Comparison of ENCODE assay signal across 12 cellular contexts in genomic region chr3:108603689-108604088, GRCh38. TPM values are rescaled to one million over a fixed set of nuclear protein-coding genes. Genes with fewer than 3 reads are reported as not detected.
DNase-seq lines count a peak whose midpoint lies in the region; ATAC-seq, FAIRE-seq and TF ChIP-seq lines count a peak whose summit lies in the region.
"Had no signal": no experiment of that assay in that cellular context is flagged by ENCODE, and none has a peak within 500 bp of the region (broad histone marks: within the 10 kb centered on the region; RNA-seq: fewer than 3 reads in every experiment).

No MANE protein-coding gene starts in this region.

- no TSS peak for BruUV-seq in endothelial cell of umbilical vein (replicated peaks; lab: Mats Ljungman, UMichigan)

- DNase-seq in activated CD8-positive, alpha-beta memory T cell treated with anti-CD3 and anti-CD28 coated beads, Interleukin-2, amount 10 ng/mL, durations not matched to agents 7 days and 5 days: no peak
- DNase-seq in activated CD8-positive, alpha-beta memory T cell treated with anti-CD3 and anti-CD28 coated beads for 24 hours: no peak
- DNase-seq in T-cell (peak in 9 of 34 experiments; percentile 8 to 44 (median 25)), endothelial cell of umbilical vein (ENCODE audit: low read depth, low spot score) (no peak), cortex of kidney (lab: John Stamatoyannopoulos, UW) (no peak), H7 (no peak)
- DNase-seq in stimulated activated naive B cell treated with anti-CD40 and anti-IgM and Interleukin-4, amounts not matched to agents 10 μg/mL and 1 μg/mL and 100 μg/mL, for 72 hours: no peak
- DNase-seq: left cardiac atrium; NK-92 treated with Interleukin-12 subunit alpha and Interleukin-12 subunit beta, amount 100 ng/mL, for 24 hours had no signal

- H3K36me3 Mint-ChIP-seq in activated CD8-positive, alpha-beta memory T cell treated with anti-CD3 and anti-CD28 coated beads, Interleukin-2, amount 10 ng/mL, durations not matched to agents 7 days and 5 days: peaks cover 34% of the 10 kb centered on the region
- peaks cover 16% of the 10 kb centered on the region for H3K36me3 Mint-ChIP-seq in T-cell
- peaks cover 5 to 10% of the 10 kb centered on the region in 2 donors for H3K36me3 Mint-ChIP-seq in stimulated activated naive B cell treated with anti-CD40 and anti-IgM and Interleukin-4, amounts not matched to agents 10 μg/mL and 1 μg/mL and 100 μg/mL, for 72 hours

- peaks cover 6% of the 10 kb centered on the region for H3K9me3 Mint-ChIP-seq in activated CD8-positive, alpha-beta memory T cell treated with anti-CD3 and anti-CD28 coated beads, Interleukin-2, amount 10 ng/mL, durations not matched to agents 7 days and 5 days (ENCODE audit: low read depth)
- H3K9me3 Mint-ChIP-seq in T-cell: no peaks in the 10 kb centered on the region
- H3K9me3 Mint-ChIP-seq in stimulated activated naive B cell treated with anti-CD40 and anti-IgM and Interleukin-4, amounts not matched to agents 10 μg/mL and 1 μg/mL and 100 μg/mL, for 72 hours: no peaks in the 10 kb centered on the region
- H3K9me3 Mint-ChIP-seq: activated naive CD4-positive, alpha-beta T cell treated with anti-CD3 and anti-CD28 coated beads, Interleukin-2, amount 50 U/mL, for 72 hours had no signal

- H3K36me3 ChIP-seq in endothelial cell of umbilical vein (ENCODE audit: control insufficient read depth in 2 of 2, extremely low read depth in 1 of 2, insufficient read depth in 2 of 2, low read length in 2 of 2): no peaks in the 10 kb centered on the region
- H3K36me3 ChIP-seq in H7 (replicated peaks; ENCODE audit: control insufficient read depth, insufficient read depth, low read length): no peaks in the 10 kb centered on the region

- H3K27ac ChIP-seq in endothelial cell of umbilical vein (ENCODE audit: insufficient read depth, low read depth, low read length): no peak overlapping the region

- intact Hi-C loops in endothelial cell of umbilical vein (cut with micrococcal nuclease): no loop called here

- H3K4me3 ChIP-seq in endothelial cell of umbilical vein (replicated peaks in 1 of 3; ENCODE audit: insufficient read depth in 1 of 3, low read depth in 1 of 3, low read length in 3 of 3): no peak overlapping the region
- no peak overlapping the region for H3K4me3 ChIP-seq in H7 (ENCODE audit: insufficient read depth, low read depth, low read length)

- H2AFZ ChIP-seq in endothelial cell of umbilical vein (ENCODE audit: low read depth, low read length): peak overlapping the region; percentile 76

- H4K20me1 ChIP-seq in endothelial cell of umbilical vein (replicated peaks; ENCODE audit: control insufficient read depth, extremely low read depth, insufficient read depth, low read length): no peaks in the 10 kb centered on the region

- no peak for TF ChIP-seq CTCF in endothelial cell of umbilical vein (IDR thresholded peaks at IDR 0.05; ENCODE audit: extremely low read depth in 1 of 2, insufficient read depth in 1 of 2, low read depth in 1 of 2, low read length in 2 of 2)

- POLR2A ChIA-PET in T-cell (lab: Charles Lee) (interaction anchor here (0.6 to 4.8 kb wide), 3 partner anchors 14 to 252 kb away, joined by 3 to 53 read pairs (median 19); partner anchors contain the start of genes CIP2A (in 2 of the 2) and DZIP3 (in 2 of the 2)), endothelial cell of umbilical vein (lab: Charles Lee) (no interaction called here)

- H3K27me3 Mint-ChIP-seq in activated CD8-positive, alpha-beta memory T cell treated with anti-CD3 and anti-CD28 coated beads, Interleukin-2, amount 10 ng/mL, durations not matched to agents 7 days and 5 days: no peaks in the 10 kb centered on the region
- H3K27me3 Mint-ChIP-seq in T-cell: no peaks in the 10 kb centered on the region
- no peaks in the 10 kb centered on the region for H3K27me3 Mint-ChIP-seq in stimulated activated naive B cell treated with anti-CD40 and anti-IgM and Interleukin-4, amounts not matched to agents 10 μg/mL and 1 μg/mL and 100 μg/mL, for 72 hours

- H3K4me2 ChIP-seq in endothelial cell of umbilical vein (ENCODE audit: insufficient read depth, low read length): peak overlapping the region; percentile 51

- no peak for TF ChIP-seq POLR2A in endothelial cell of umbilical vein (IDR thresholded peaks at IDR 0.05; ENCODE audit: low read depth, low read length)

- H3K4me1 ChIP-seq in endothelial cell of umbilical vein (ENCODE audit: control insufficient read depth, extremely low read depth, insufficient read depth, low read length): peaks cover 10% of the 10 kb centered on the region

- H3K9ac ChIP-seq in endothelial cell of umbilical vein (replicated peaks; ENCODE audit: extremely low read depth, insufficient read depth, low read length): no peak overlapping the region

- peaks cover 62% of the 10 kb centered on the region for H3K4me1 Mint-ChIP-seq in activated CD8-positive, alpha-beta memory T cell treated with anti-CD3 and anti-CD28 coated beads, Interleukin-2, amount 10 ng/mL, durations not matched to agents 7 days and 5 days
- H3K4me1 Mint-ChIP-seq in T-cell: peaks cover 54 to 64% (median 61%) of the 10 kb centered on the region in 3 donors
- peaks cover 11 to 39% of the 10 kb centered on the region in 2 donors for H3K4me1 Mint-ChIP-seq in stimulated activated naive B cell treated with anti-CD40 and anti-IgM and Interleukin-4, amounts not matched to agents 10 μg/mL and 1 μg/mL and 100 μg/mL, for 72 hours

- no peaks in the 10 kb centered on the region for H3K27me3 ChIP-seq in endothelial cell of umbilical vein (ENCODE audit: control insufficient read depth in 2 of 2, insufficient read depth in 2 of 2, low read length in 2 of 2)
- H3K27me3 ChIP-seq in H7 (ENCODE audit: control insufficient read depth, insufficient read depth, low read length): no peaks in the 10 kb centered on the region

- FAIRE-seq in endothelial cell of umbilical vein (lab: Jason Lieb, UNC): peak; percentile 74

- H3K27ac Mint-ChIP-seq in activated CD8-positive, alpha-beta memory T cell treated with anti-CD3 and anti-CD28 coated beads, Interleukin-2, amount 10 ng/mL, durations not matched to agents 7 days and 5 days: peak overlapping the region; percentile 77
- H3K27ac Mint-ChIP-seq in T-cell: peak overlapping the region; percentile 89 to 98
- peak overlapping the region; percentile 6 for H3K27ac Mint-ChIP-seq in stimulated activated naive B cell treated with anti-CD40 and anti-IgM and Interleukin-4, amounts not matched to agents 10 μg/mL and 1 μg/mL and 100 μg/mL, for 72 hours

- dilution Hi-C loops in endothelial cell of umbilical vein (cut with MboI; ENCODE audit: extremely low pct_ligation_motif_present, low sequenced_read_pairs): no loop called here

- CTCF ChIA-PET in activated CD8-positive, alpha-beta memory T cell treated with anti-CD3 and anti-CD28 coated beads, Interleukin-2, amount 10 ng/mL, durations not matched to agents 7 days and 5 days (lab: Charles Lee): interaction anchor here (1.2 to 5.0 kb wide), 7 partner anchors 9 to 312 kb away, joined by 3 to 39 read pairs (median 5); partner anchors contain the start of genes CIP2A and DZIP3
- CTCF ChIA-PET in T-cell (lab: Charles Lee) (interaction anchor here in 1 of 2 donors (0.7 to 2.7 kb wide), 4 partner anchors 14 to 311 kb away, joined by 3 to 39 read pairs (median 10); partner anchors contain the start of genes CIP2A and DZIP3), endothelial cell of umbilical vein (lab: Charles Lee) (interaction anchor here (2.3 kb wide), 1 partner anchor 14 kb away, joined by 5 read pairs; no protein-coding TSS in a partner anchor)

- no peaks in the 10 kb centered on the region for H3K9me1 ChIP-seq in endothelial cell of umbilical vein (replicated peaks; ENCODE audit: control insufficient read depth, extremely low read depth, insufficient read depth, low read length)

- no peaks in the 10 kb centered on the region for H3K9me3 ChIP-seq in endothelial cell of umbilical vein (replicated peaks; ENCODE audit: control insufficient read depth, insufficient read depth, low read length)

- no peaks in the 10 kb centered on the region for H3K79me2 ChIP-seq in endothelial cell of umbilical vein (ENCODE audit: control insufficient read depth, insufficient read depth, low read length)

- peak overlapping the region; percentile 61 for H3K4me3 Mint-ChIP-seq in activated CD8-positive, alpha-beta memory T cell treated with anti-CD3 and anti-CD28 coated beads, Interleukin-2, amount 10 ng/mL, durations not matched to agents 7 days and 5 days
- peak overlapping the region; percentile 65 to 77 (median 66) for H3K4me3 Mint-ChIP-seq in T-cell
- peak overlapping the region; percentile 34 to 37 for H3K4me3 Mint-ChIP-seq in stimulated activated naive B cell treated with anti-CD40 and anti-IgM and Interleukin-4, amounts not matched to agents 10 μg/mL and 1 μg/mL and 100 μg/mL, for 72 hours

- peak; percentile 46 for ATAC-seq in activated CD8-positive, alpha-beta memory T cell treated with anti-CD3 and anti-CD28 coated beads, Interleukin-2, amount 10 ng/mL, durations not matched to agents 7 days and 5 days
- ATAC-seq in T-cell (replicated peaks in 1 of 4): peak; percentile 17 to 63 (median 50)
- peak; percentile 27 to 40 for ATAC-seq in stimulated activated naive B cell treated with anti-CD40 and anti-IgM and Interleukin-4, amounts not matched to agents 10 μg/mL and 1 μg/mL and 100 μg/mL, for 72 hours (replicated peaks)
- ATAC-seq in GM18873 (IDR thresholded peaks at IDR 0.05; ENCODE audit: low FRiP score, unreplicated experiment): no peak
- ATAC-seq: esophagus mucosa had no signal

RNA-seq across cellular contexts. Expression of gene DZIP3, which starts 14.2 kb away (rescaled TPM):
- 10 to 100 TPM; 25.0 to 26.3 TPM for total RNA-seq in activated CD8-positive, alpha-beta memory T cell treated with anti-CD3 and anti-CD28 coated beads, Interleukin-2, amount 10 ng/mL, durations not matched to agents 7 days and 5 days
- 10 to 100 TPM in 4 of 5 donors, 1 to 10 TPM in 1; 9.3 to 19.9 (median 10.9) TPM for total RNA-seq in T-cell
- 6.5 and 7.1 TPM in 2 replicates for total RNA-seq in endothelial cell of umbilical vein
- polyA plus RNA-seq in endothelial cell of umbilical vein: 1.6 and 1.9 TPM in 2 replicates
- polyA plus RNA-seq in endothelial cell of umbilical vein (2011; cell fraction: cytosol; rRNA removed): 2.3 and 2.5 TPM in 2 replicates
- 9.3 and 11.8 TPM in 2 replicates for polyA plus RNA-seq in endothelial cell of umbilical vein (2011; cell fraction: nucleus; rRNA removed)
- polyA plus RNA-seq in endothelial cell of umbilical vein (2012): 3.2 and 4.6 TPM in 2 replicates
- polyA minus RNA-seq in endothelial cell of umbilical vein: 2.9 and 5.3 TPM in 2 replicates
- 1.1 TPM for polyA minus RNA-seq in endothelial cell of umbilical vein (2011; cell fraction: cytosol; rRNA and poly(A)+ RNA removed)
- 6.2 and 10.8 TPM in 2 replicates for polyA minus RNA-seq in endothelial cell of umbilical vein (2011; cell fraction: nucleus; rRNA and poly(A)+ RNA removed)
- 14.5 and 22.6 TPM in 2 replicates for total RNA-seq in H7 (2014; rRNA removed; shearing (Covaris generic))

RNA-seq across cellular contexts. Expression of gene CIP2A, which starts 14.5 kb away (rescaled TPM):
- total RNA-seq in activated CD8-positive, alpha-beta memory T cell treated with anti-CD3 and anti-CD28 coated beads, Interleukin-2, amount 10 ng/mL, durations not matched to agents 7 days and 5 days: 10 to 100 TPM; 66.6 to 71.3 TPM
- 1 to 10 TPM; 2.5 to 5.1 (median 4.5) TPM for total RNA-seq in T-cell
- total RNA-seq in endothelial cell of umbilical vein: 28.7 and 33.7 TPM in 2 replicates
- 6.2 and 9.4 TPM in 2 replicates for polyA plus RNA-seq in endothelial cell of umbilical vein
- polyA plus RNA-seq in endothelial cell of umbilical vein (2011; cell fraction: cytosol; rRNA removed): 11.6 and 11.9 TPM in 2 replicates
- polyA plus RNA-seq in endothelial cell of umbilical vein (2011; cell fraction: nucleus; rRNA removed): 24.6 and 29.6 TPM in 2 replicates
- polyA plus RNA-seq in endothelial cell of umbilical vein (2012): 9.1 and 24.1 TPM in 2 replicates
- 41.9 and 58.0 TPM in 2 replicates for polyA minus RNA-seq in endothelial cell of umbilical vein
- polyA minus RNA-seq in endothelial cell of umbilical vein (2011; cell fraction: cytosol; rRNA and poly(A)+ RNA removed): 13.5 TPM
- polyA minus RNA-seq in endothelial cell of umbilical vein (2011; cell fraction: nucleus; rRNA and poly(A)+ RNA removed): 50.3 and 93.8 TPM in 2 replicates
- total RNA-seq in H7 (2014; rRNA removed; shearing (Covaris generic)): 38.0 and 38.8 TPM in 2 replicates

Comparison
In these comparisons a context has a peak if more than half of its experiments do, and no peak if none do; other contexts are left out.
1. H3K27ac Mint-ChIP-seq: peak in every context shown above with its lines; median percentile 94 in T-cell; 77 in activated CD8-positive, alpha-beta memory T cell treated with anti-CD3 and anti-CD28 coated beads, Interleukin-2, amount 10 ng/mL, durations not matched to agents 7 days and 5 days; 6 in stimulated activated naive B cell treated with anti-CD40 and anti-IgM and Interleukin-4, amounts not matched to agents 10 μg/mL and 1 μg/mL and 100 μg/mL, for 72 hours.